Comparison of ENCODE assay signal across 33 cellular contexts in genomic region chr10:32015386-32015785, GRCh38.
"Had no signal": no experiment of that assay in that cellular context is flagged by ENCODE, and none has a peak within 500 bp of the region (broad histone marks: within the 10 kb centered on the region; RNA-seq: fewer than 3 reads in every experiment).

No MANE protein-coding gene starts in this region.

- H3K27me3 Mint-ChIP-seq: activated B cell treated with CpG ODN at 0.5 μM for 24 hours; activated CD4-positive, alpha-beta memory T cell treated with anti-CD3 and anti-CD28 coated beads for 36 hours; activated CD4-positive, alpha-beta T cell treated with anti-CD3 and anti-CD28 coated beads for 36 hours; brain; stimulated activated naive B cell treated with anti-CD40 and anti-IgM and Interleukin-4, amounts not matched to agents 10 μg/mL and 1 μg/mL and 100 μg/mL, for 72 hours; T-cell had no signal

- H3K27ac Mint-ChIP-seq: activated B cell treated with CpG ODN at 0.5 μM for 24 hours; activated CD4-positive, alpha-beta memory T cell treated with anti-CD3 and anti-CD28 coated beads for 36 hours; activated CD4-positive, alpha-beta T cell treated with anti-CD3 and anti-CD28 coated beads for 36 hours; activated T-helper 1 cell treated with anti-CD3 and anti-CD28 coated beads, Interleukin-12 subunit alpha, Interleukin-12 subunit beta, Interleukin-2, Interleukin-4 antibody, amounts not matched to agents 30 ng/mL and 10 ng/mL and 1 ng/mL, durations not matched to agents 14 hours and 24 hours and 36 hours; T-helper 2 cell treated with Interferon-gamma antibody and Interleukin-4, amounts not matched to agents 5 μg/mL and 100 μg/mL, for 36 hours had no signal

- H3K4me2 ChIP-seq: smooth muscle cell had no signal

- H3K27me3 ChIP-seq: adrenal gland, cardiac muscle cell, dorsolateral prefrontal cortex, heart left ventricle, pancreas, right atrium auricular region, stomach, thyroid gland, upper lobe of left lung had no signal

- H3K4me3 ChIP-seq: adrenal gland, cardiac muscle cell, coronary artery, dorsolateral prefrontal cortex, heart left ventricle, pancreas, psoas muscle, right atrium auricular region, smooth muscle cell, stomach, thyroid gland, upper lobe of left lung had no signal

- H3K4me1 Mint-ChIP-seq: activated B cell treated with CpG ODN at 0.5 μM for 24 hours; activated CD4-positive, alpha-beta T cell treated with anti-CD3 and anti-CD28 coated beads for 36 hours; brain; neural crest cell had no signal

- H3K27ac ChIP-seq: adrenal gland, coronary artery, heart left ventricle, pancreas, psoas muscle, right atrium auricular region, stomach, thyroid gland, upper lobe of left lung had no signal

- H3K4me3 Mint-ChIP-seq: activated B cell treated with CpG ODN at 0.5 μM for 24 hours; activated CD4-positive, alpha-beta memory T cell treated with anti-CD3 and anti-CD28 coated beads for 36 hours; activated CD4-positive, alpha-beta T cell treated with anti-CD3 and anti-CD28 coated beads for 36 hours; activated T-helper 1 cell treated with anti-CD3 and anti-CD28 coated beads, Interleukin-12 subunit alpha, Interleukin-12 subunit beta, Interleukin-2, Interleukin-4 antibody, amounts not matched to agents 30 ng/mL and 10 ng/mL and 1 ng/mL, durations not matched to agents 14 hours and 24 hours and 36 hours; brain; immature natural killer cell; neural crest cell; stimulated activated naive B cell treated with anti-CD40 and anti-IgM and Interleukin-4, amounts not matched to agents 10 μg/mL and 1 μg/mL and 100 μg/mL, for 72 hours; T-cell; T-helper 2 cell treated with Interferon-gamma antibody and Interleukin-4, amounts not matched to agents 5 μg/mL and 100 μg/mL, for 36 hours had no signal

- H3K4me1 ChIP-seq: adrenal gland, heart left ventricle, pancreas, right atrium auricular region, thyroid gland, upper lobe of left lung had no signal

- ATAC-seq: activated CD4-positive, alpha-beta T cell treated with anti-CD3 and anti-CD28 coated beads for 36 hours; activated naive CD4-positive, alpha-beta T cell treated with anti-CD3 and anti-CD28 coated beads, Interleukin-2, amount 50 U/mL, for 72 hours; heart left ventricle; left colon; pancreas; psoas muscle; stimulated activated naive B cell treated with anti-CD40 and anti-IgM and Interleukin-4, amounts not matched to agents 10 μg/mL and 1 μg/mL and 100 μg/mL, for 72 hours; T-cell had no signal

- H3K9me3 Mint-ChIP-seq: activated B cell treated with CpG ODN at 0.5 μM for 24 hours; activated CD4-positive, alpha-beta memory T cell treated with anti-CD3 and anti-CD28 coated beads for 36 hours; activated naive CD4-positive, alpha-beta T cell treated with anti-CD3 and anti-CD28 coated beads, Interleukin-2, amount 50 U/mL, for 72 hours; activated T-helper 1 cell treated with anti-CD3 and anti-CD28 coated beads, Interleukin-12 subunit alpha, Interleukin-12 subunit beta, Interleukin-2, Interleukin-4 antibody, amounts not matched to agents 30 ng/mL and 10 ng/mL and 1 ng/mL, durations not matched to agents 14 hours and 24 hours and 36 hours; brain; immature natural killer cell; neural crest cell; stimulated activated naive B cell treated with anti-CD40 and anti-IgM and Interleukin-4, amounts not matched to agents 10 μg/mL and 1 μg/mL and 100 μg/mL, for 72 hours; T-cell; T-helper 2 cell treated with Interferon-gamma antibody and Interleukin-4, amounts not matched to agents 5 μg/mL and 100 μg/mL, for 36 hours had no signal

- DNase-seq: activated B cell treated with CpG ODN at 0.5 μM for 24 hours; activated CD4-positive, alpha-beta memory T cell treated with anti-CD3 and anti-CD28 coated beads for 36 hours; activated CD4-positive, alpha-beta T cell treated with anti-CD3 and anti-CD28 coated beads for 36 hours; activated effector memory CD4-positive, alpha-beta T cell treated with anti-CD3 and anti-CD28 coated beads, Interleukin-2, amount 50 U/mL, for 16 hours; adrenal gland; aorta; cerebellar nuclear complex; effector memory CD4-positive, alpha-beta T cell; heart left ventricle; immature natural killer cell; kidney; left colon; mammary epithelial cell; pancreas; psoas muscle; stimulated activated CD4-positive, alpha-beta T cell treated with anti-CD3 and anti-CD28 coated beads, Interleukin-1b, Interleukin-23, amount 100 ng/mL, for 48 hours; stimulated activated CD4-positive, alpha-beta T cell treated with anti-CD3 and anti-CD28 coated beads, Interleukin-4, amount 100 ng/mL, for 4 hours; stimulated activated CD8-positive, alpha-beta memory T cell treated with anti-CD3 and anti-CD28 coated beads, Interleukin-4, amount 100 ng/mL, for 48 hours; stimulated activated naive B cell treated with anti-CD40 and anti-IgM and Interleukin-4, amounts not matched to agents 10 μg/mL and 1 μg/mL and 100 μg/mL, for 72 hours; stomach; T-cell; thyroid gland; upper lobe of left lung had no signal

- H3K9me3 ChIP-seq: adrenal gland, heart left ventricle, pancreas, psoas muscle, right atrium auricular region, stomach, thyroid gland, upper lobe of left lung had no signal

- FAIRE-seq: pancreas had no signal
